ENCODE assay signal across 2 cellular contexts in genomic region chr1:15297975-15298374, GRCh38. TPM values are rescaled to one million over a fixed set of nuclear protein-coding genes. Genes with fewer than 3 reads are reported as not detected.
"Had no signal": no experiment of that assay in that cellular context is flagged by ENCODE, and none has a peak within 500 bp of the region (broad histone marks: within the 10 kb centered on the region; RNA-seq: fewer than 3 reads in every experiment).

No MANE protein-coding gene starts in this region.

RNA-seq across cellular contexts. Expression of gene FHAD1, which starts 51.0 kb away (rescaled TPM):
- total RNA-seq: gastrocnemius medialis, glomerular endothelial cell had no signal
